ENCODE assay signal across 25 cellular contexts in the genomic region with DNA sequence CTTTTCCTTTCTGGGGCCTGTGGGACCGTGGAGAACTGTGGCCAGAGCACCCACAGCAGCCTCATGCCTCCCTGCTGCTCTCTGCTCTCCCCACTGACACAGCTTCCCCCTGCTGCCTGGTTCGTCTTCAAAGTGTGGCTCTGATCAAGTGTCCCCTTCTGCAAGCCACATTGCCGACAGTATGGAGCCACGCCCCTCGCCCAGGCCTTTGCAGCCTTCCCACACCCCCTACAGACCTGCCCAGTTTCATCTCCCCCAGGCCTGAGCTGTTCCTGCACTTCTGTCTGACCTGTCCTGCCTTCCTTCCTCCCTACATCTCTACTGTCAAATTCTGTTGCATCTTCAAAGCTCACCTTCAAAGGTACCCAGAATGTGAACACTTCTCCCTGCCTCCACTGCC. TPM values are rescaled to one million over a fixed set of nuclear protein-coding genes. Genes with fewer than 3 reads are reported as not detected.
DNase-seq lines count a peak whose midpoint lies in the region; ATAC-seq, FAIRE-seq and TF ChIP-seq lines count a peak whose summit lies in the region.
"Had no signal": no experiment of that assay in that cellular context is flagged by ENCODE, and none has a peak within 500 bp of the region (broad histone marks: within the 10 kb centered on the region; RNA-seq: fewer than 3 reads in every experiment).

No MANE protein-coding gene starts in this region.

- peak overlapping the region in 6 of 11 experiments; percentile 2 to 85 (median 37); a peak in 10 of 22 replicates for H3K9ac ChIP-seq in BLaER1 treated with 17β-estradiol and CSF1 and Interleukin-3, amounts not matched to agents 10 nM and 100 nM
- H3K9ac ChIP-seq in K562 (ENCODE audit: insufficient read depth in 1 of 2, low read depth in 2 of 2, low read length in 2 of 2) (peak overlapping the region in 1 of 2 experiments; percentile 70; a peak in 2 of 4 replicates), neural progenitor cell (no peak overlapping the region)

- H3K27me3 Mint-ChIP-seq in naive thymus-derived CD4-positive, alpha-beta T cell: peaks cover 0 to 28% (median 0%) of the 10 kb centered on the region in 5 donors
- H3K27me3 Mint-ChIP-seq in activated T-cell treated with anti-CD3 and anti-CD28 coated beads, Interleukin-2, amount 50 U/mL, for 72 hours (ENCODE audit: low read depth): peaks cover 8% of the 10 kb centered on the region
- H3K27me3 Mint-ChIP-seq in neural progenitor cell (ENCODE audit: insufficient read depth, low read depth): peaks cover 20% of the 10 kb centered on the region

- POLR2A ChIA-PET in K562 (lab: Yijun Ruan, JAX): interaction anchor here (0.6 to 0.7 kb wide), 2 partner anchors 16 to 24 kb away, joined by 3 read pairs; no protein-coding TSS in a partner anchor
- POLR2A ChIA-PET in naive thymus-derived CD4-positive, alpha-beta T cell (lab: Charles Lee): interaction anchor here (0.6 to 1.3 kb wide), 2 partner anchors 10 to 271 kb away, joined by 3 to 4 read pairs; no protein-coding TSS in a partner anchor

- peaks cover 24% of the 10 kb centered on the region for H3F3A ChIP-seq in neural progenitor cell (ENCODE audit: low read depth)

- ATAC-seq in K562 (peak; percentile 3; the same call in 1 of the 3 replicates), HG03439 (IDR thresholded peaks at IDR 0.05; ENCODE audit: unreplicated experiment) (no peak)
- no peak for ATAC-seq in naive thymus-derived CD4-positive, alpha-beta T cell
- no peak for ATAC-seq in activated T-cell treated with anti-CD3 and anti-CD28 coated beads, Interleukin-2, amount 50 U/mL, for 72 hours (replicated peaks in 1 of 2)

- H3K27ac ChIP-seq in BLaER1 treated with 17β-estradiol and CSF1 and Interleukin-3, amounts not matched to agents 10 nM and 100 nM: peak overlapping the region in 5 of 11 experiments; percentile 12 to 93 (median 52); a peak in 7 of 22 replicates
- H3K27ac ChIP-seq in HL-60 (replicated peaks): peak overlapping the region; percentile 68
- H3K27ac ChIP-seq in K562 (ENCODE audit: extremely low read depth, low read depth, low read length): peak overlapping the region; percentile 15; the same call in 1 of the 3 replicates
- H3K27ac ChIP-seq in naive thymus-derived CD4-positive, alpha-beta T cell (ENCODE audit: low read depth, low read length): no peak overlapping the region
- H3K27ac ChIP-seq in neural progenitor cell: no peak overlapping the region
- H3K27ac ChIP-seq: C4-2B, sigmoid colon, SJCRH30 had no signal

- no peaks in the 10 kb centered on the region for H3K9me3 ChIP-seq in BLaER1 treated with 17β-estradiol and CSF1 and Interleukin-3, amounts not matched to agents 10 nM and 100 nM (replicated peaks in 1 of 11)
- no peaks in the 10 kb centered on the region for H3K9me3 ChIP-seq in K562 (replicated peaks; ENCODE audit: control insufficient read depth, insufficient read depth, low read depth, low read length)
- H3K9me3 ChIP-seq in naive thymus-derived CD4-positive, alpha-beta T cell (ENCODE audit: control insufficient read depth in 2 of 3, low read length in 3 of 3): no peaks in the 10 kb centered on the region
- H3K9me3 ChIP-seq in neural progenitor cell (ENCODE audit: low read depth): no peaks in the 10 kb centered on the region
- H3K9me3 ChIP-seq: Peyer's patch, sigmoid colon, SJCRH30 had no signal

- no peak for TF ChIP-seq POLR2A in K562 (conservative IDR thresholded peaks at IDR 0.05)

- H3K27me3 ChIP-seq in BLaER1 treated with 17β-estradiol and CSF1 and Interleukin-3, amounts not matched to agents 10 nM and 100 nM: no peaks in the 10 kb centered on the region
- H3K27me3 ChIP-seq in HL-60 (ENCODE audit: insufficient read depth, poor library complexity, severe bottlenecking) (no peaks in the 10 kb centered on the region), K562 (ENCODE audit: control insufficient read depth in 2 of 2, insufficient read depth in 2 of 2, low read length in 2 of 2) (no peaks in the 10 kb centered on the region), neural progenitor cell (no peaks in the 10 kb centered on the region)
- no peaks in the 10 kb centered on the region for H3K27me3 ChIP-seq in naive thymus-derived CD4-positive, alpha-beta T cell (ENCODE audit: control insufficient read depth in 2 of 2, insufficient read depth in 2 of 2, low read length in 2 of 2)
- H3K27me3 ChIP-seq: Peyer's patch, sigmoid colon, SJCRH30 had no signal

- no TSS peak for BruUV-seq in K562 (replicated peaks; lab: Mats Ljungman, UMichigan)

- WGBS in K562 (ENCODE audit: insufficient coverage, low coverage, missing lambda C conversion rate): 30% methylated on average over 2 of the region's 5 CpGs

- CTCF ChIA-PET in K562 (lab: Yijun Ruan, JAX; ENCODE audit: low intra/inter-chr PET ratio): no interaction called here
- CTCF ChIA-PET in naive thymus-derived CD4-positive, alpha-beta T cell (lab: Charles Lee): interaction anchor here (1.7 kb wide), 1 partner anchor 29 kb away, joined by 7 read pairs; the partner anchor contains the start of gene CATIP

- peaks cover 0 to 34% (median 0%) of the 10 kb centered on the region in 11 experiments; a peak in 3 of 22 replicates for H3K36me3 ChIP-seq in BLaER1 treated with 17β-estradiol and CSF1 and Interleukin-3, amounts not matched to agents 10 nM and 100 nM
- H3K36me3 ChIP-seq in K562 (ENCODE audit: control insufficient read depth, insufficient read depth, low read length) (0 out of 3 replicates have a peak, but pooled peaks cover 2% of the 10 kb centered on the region), neural progenitor cell (no peaks in the 10 kb centered on the region)
- no peaks in the 10 kb centered on the region for H3K36me3 ChIP-seq in naive thymus-derived CD4-positive, alpha-beta T cell (ENCODE audit: control insufficient read depth in 2 of 3, insufficient read depth in 3 of 3, low read length in 3 of 3)
- H3K36me3 ChIP-seq: Peyer's patch, sigmoid colon, SJCRH30 had no signal

- H2AFZ ChIP-seq in K562 (ENCODE audit: low read depth, low read length): no peak overlapping the region
- H2AFZ ChIP-seq in neural progenitor cell (replicated peaks): no peak overlapping the region

- no peaks in the 10 kb centered on the region for H4K20me1 ChIP-seq in BLaER1 treated with 17β-estradiol and CSF1 and Interleukin-3, amounts not matched to agents 10 nM and 100 nM
- H4K20me1 ChIP-seq in K562 (replicated peaks; ENCODE audit: control insufficient read depth, insufficient read depth, low read length) (no peaks in the 10 kb centered on the region), neural progenitor cell (ENCODE audit: low read depth) (no peaks in the 10 kb centered on the region)

- no peaks in the 10 kb centered on the region for H3K36me3 Mint-ChIP-seq in naive thymus-derived CD4-positive, alpha-beta T cell
- no peaks in the 10 kb centered on the region for H3K36me3 Mint-ChIP-seq in activated T-cell treated with anti-CD3 and anti-CD28 coated beads, Interleukin-2, amount 50 U/mL, for 72 hours (ENCODE audit: insufficient read depth in 2 of 2)
- no peaks in the 10 kb centered on the region for H3K36me3 Mint-ChIP-seq in neural progenitor cell
- H3K36me3 Mint-ChIP-seq: brain, memory B cell, naive B cell had no signal

- peak overlapping the region in 4 of 10 experiments; percentile 4 to 76 (median 42); a peak in 2 of 20 replicates for H3K4me3 ChIP-seq in BLaER1 treated with 17β-estradiol and CSF1 and Interleukin-3, amounts not matched to agents 10 nM and 100 nM
- H3K4me3 ChIP-seq in HL-60 (replicated peaks; ENCODE audit: insufficient read depth, low read length) (no peak overlapping the region), K562 (no peak overlapping the region), neural progenitor cell (no peak overlapping the region)
- H3K4me3 ChIP-seq in naive thymus-derived CD4-positive, alpha-beta T cell (ENCODE audit: low read length): no peak overlapping the region
- H3K4me3 ChIP-seq: Peyer's patch, sigmoid colon, SJCRH30 had no signal

- H3K79me2 ChIP-seq in K562 (ENCODE audit: control insufficient read depth, insufficient read depth, low read length) (peaks cover 44% of the 10 kb centered on the region), neural progenitor cell (ENCODE audit: low read depth) (peaks cover 4% of the 10 kb centered on the region)

- peak overlapping the region in 4 of 10 donors; percentile 0 to 70 (median 36) for H3K4me3 Mint-ChIP-seq in naive thymus-derived CD4-positive, alpha-beta T cell
- no peak overlapping the region for H3K4me3 Mint-ChIP-seq in activated T-cell treated with anti-CD3 and anti-CD28 coated beads, Interleukin-2, amount 50 U/mL, for 72 hours
- no peak overlapping the region for H3K4me3 Mint-ChIP-seq in neural progenitor cell
- H3K4me3 Mint-ChIP-seq: activated CD4-positive, alpha-beta memory T cell treated with anti-CD3 and anti-CD28 coated beads, Interleukin-2, amount 10 ng/mL, durations not matched to agents 7 days and 5 days; memory B cell; T-helper 1 cell treated with Interleukin-12 subunit alpha and Interleukin-12 subunit beta and Interleukin-4 antibody, amounts not matched to agents 30 μg/mL and 1 μg/mL, for 36 hours had no signal

- H3K27ac Mint-ChIP-seq in naive thymus-derived CD4-positive, alpha-beta T cell: peak overlapping the region in 6 of 9 donors; percentile 16 to 81 (median 61)
- H3K27ac Mint-ChIP-seq in activated T-cell treated with anti-CD3 and anti-CD28 coated beads, Interleukin-2, amount 50 U/mL, for 72 hours: no peak overlapping the region
- H3K27ac Mint-ChIP-seq in neural progenitor cell: no peak overlapping the region
- H3K27ac Mint-ChIP-seq: activated CD4-positive, alpha-beta memory T cell treated with anti-CD3 and anti-CD28 coated beads, Interleukin-2, amount 10 ng/mL, durations not matched to agents 7 days and 5 days; brain; memory B cell; T-helper 1 cell treated with Interleukin-12 subunit alpha and Interleukin-12 subunit beta and Interleukin-4 antibody, amounts not matched to agents 30 μg/mL and 1 μg/mL, for 36 hours had no signal

- H3K4me2 ChIP-seq in BLaER1 treated with 17β-estradiol and CSF1 and Interleukin-3, amounts not matched to agents 10 nM and 100 nM: peak overlapping the region in 10 of 11 experiments; percentile 8 to 98 (median 90); a peak in 18 of 22 replicates
- no peak overlapping the region for H3K4me2 ChIP-seq in K562 (ENCODE audit: insufficient read depth, low read length)
- no peak overlapping the region for H3K4me2 ChIP-seq in neural progenitor cell

- no peaks in the 10 kb centered on the region for H3K9me3 Mint-ChIP-seq in naive thymus-derived CD4-positive, alpha-beta T cell
- no peaks in the 10 kb centered on the region for H3K9me3 Mint-ChIP-seq in activated T-cell treated with anti-CD3 and anti-CD28 coated beads, Interleukin-2, amount 50 U/mL, for 72 hours
- H3K9me3 Mint-ChIP-seq in neural progenitor cell: no peaks in the 10 kb centered on the region
- H3K9me3 Mint-ChIP-seq: activated CD4-positive, alpha-beta memory T cell treated with anti-CD3 and anti-CD28 coated beads, Interleukin-2, amount 10 ng/mL, durations not matched to agents 7 days and 5 days; memory B cell; naive B cell; T-helper 1 cell treated with Interleukin-12 subunit alpha and Interleukin-12 subunit beta and Interleukin-4 antibody, amounts not matched to agents 30 μg/mL and 1 μg/mL, for 36 hours had no signal

- DNase-seq in HL-60 (ENCODE audit: low read depth in 1 of 2, low spot score in 1 of 2) (peak; percentile 47 to 52), K562 (ENCODE audit: extremely low read depth in 1 of 4, low spot score in 3 of 4) (peak in 1 of 4 experiments; percentile 38), SIG-M5 (lab: John Stamatoyannopoulos, UW) (no peak), neural progenitor cell (ENCODE audit: low spot score) (no peak)
- DNase-seq in naive thymus-derived CD4-positive, alpha-beta T cell: no peak
- no peak for DNase-seq in activated T-cell treated with anti-CD3 and anti-CD28 coated beads, Interleukin-2, amount 50 U/mL, for 72 hours
- DNase-seq: activated CD4-positive, alpha-beta memory T cell treated with anti-CD3 and anti-CD28 coated beads, Interleukin-2, amount 10 ng/mL, durations not matched to agents 7 days and 5 days; activated gamma-delta T cell; DMS 273 treated with DMSO at 0.1 percent for 48 hours; naive B cell; NCI-H2081 treated with DMSO at 0.1 percent for 48 hours; NCI-H510A; Peyer's patch; sigmoid colon; SJCRH30; stimulated activated CD4-positive, alpha-beta T cell treated with anti-CD3 and anti-CD28 coated beads, Interleukin-15, amount 100 ng/mL, for 24 hours had no signal

- in situ Hi-C loops in K562 (cut with MboI): no loop called here

- no peak for TF ChIP-seq EP300 in K562 (IDR thresholded peaks at IDR 0.05; ENCODE audit: low read length)

- no peak for FAIRE-seq in K562 (lab: Jason Lieb, UNC)
- FAIRE-seq: GM18507 had no signal

- TF ChIP-seq CTCF in HL-60 (IDR thresholded peaks at IDR 0.05; ENCODE audit: insufficient read depth, low read length) (no peak), K562 (IDR thresholded peaks at IDR 0.05 in 2 of 3, conservative IDR thresholded peaks at IDR 0.05 in 1 of 3; ENCODE audit: insufficient read depth in 2 of 3, low read depth in 1 of 3, low read length in 3 of 3) (no peak), neural progenitor cell (IDR thresholded peaks at IDR 0.05) (no peak)

- H3K4me1 Mint-ChIP-seq in naive thymus-derived CD4-positive, alpha-beta T cell: peaks cover 22 to 48% (median 45%) of the 10 kb centered on the region in 7 donors
- peaks cover 36% of the 10 kb centered on the region for H3K4me1 Mint-ChIP-seq in activated T-cell treated with anti-CD3 and anti-CD28 coated beads, Interleukin-2, amount 50 U/mL, for 72 hours (ENCODE audit: low read depth)
- peaks cover 54% of the 10 kb centered on the region for H3K4me1 Mint-ChIP-seq in neural progenitor cell

- no peaks in the 10 kb centered on the region for H3K9me1 ChIP-seq in K562 (ENCODE audit: control insufficient read depth, insufficient read depth, low read length)

- intact Hi-C loops in K562 (cut with micrococcal nuclease): no loop called here
- intact Hi-C loops in naive thymus-derived CD4-positive, alpha-beta T cell (cut with micrococcal nuclease): no loop called here

- H3K4me1 ChIP-seq in BLaER1 treated with 17β-estradiol and CSF1 and Interleukin-3, amounts not matched to agents 10 nM and 100 nM: peaks cover 64 to 96% (median 87%) of the 10 kb centered on the region in 10 experiments
- H3K4me1 ChIP-seq in K562 (replicated peaks in 1 of 2; ENCODE audit: control insufficient read depth in 2 of 2, insufficient read depth in 2 of 2, low read length in 2 of 2) (peaks cover 44 to 46% of the 10 kb centered on the region in 2 experiments), neural progenitor cell (peaks cover 46% of the 10 kb centered on the region)
- peaks cover 10 to 34% of the 10 kb centered on the region in 2 donors for H3K4me1 ChIP-seq in naive thymus-derived CD4-positive, alpha-beta T cell (ENCODE audit: control insufficient read depth in 2 of 2, insufficient read depth in 2 of 2, low read length in 2 of 2)

- TF ChIP-seq RAD21 in K562 (CRISPR knock-in tag; conservative IDR thresholded peaks at IDR 0.05 in 1 of 2, IDR thresholded peaks at IDR 0.05 in 1 of 2): no peak

RNA-seq across cellular contexts. Expression of gene CATIP, which starts 29.2 kb away (rescaled TPM):
- not detected in 2 replicates for total RNA-seq in K562 (2011; cell fraction: chromatin; rRNA removed; ENCODE audit: low replicate concordance)
- total RNA-seq in K562 (2011; cell fraction: nucleolus; rRNA removed): not detected in 2 replicates
- 1.2 TPM in 1 of 2 replicates, not detected in the other for total RNA-seq in K562 (2011; cell fraction: nucleoplasm; rRNA removed)
- total RNA-seq in K562 (2014; rRNA removed) (not detected in 2 replicates), K562 (2014; rRNA removed; fragmentation: Illumina TruSeq; extraction: Trizol) (not detected in 2 replicates), K562 (2015; rRNA removed; fragmentation: Illumina TruSeq; extraction: Trizol) (not detected in 2 replicates), K562 (2021) (not detected in 2 replicates), neural progenitor cell (ENCODE audit: low replicate concordance) (3.1 and 6.2 TPM in 2 replicates)
- polyA plus RNA-seq in K562 (2011; rRNA removed) (not detected in 2 replicates), K562 (2014; fragmentation: Illumina TruSeq; extraction: Trizol) (not detected in 2 replicates), K562 (2014; fragmentation: Nextera tagmentation; extraction: Ambion mirVana) (under 1 TPM; 0.06 to 0.08 TPM), K562 (2014; rRNA removed) (0.09 TPM in 1 of 2 replicates, not detected in the other)
- polyA plus RNA-seq in K562 (2011; cell fraction: cytosol; rRNA removed): not detected in 2 replicates
- polyA plus RNA-seq in K562 (2011; cell fraction: nucleus; rRNA removed): 0.17 TPM in 1 of 2 replicates, not detected in the other
- polyA plus RNA-seq in K562 (2012): 0.18 and 0.37 TPM in 2 replicates
- not detected in 2 replicates for polyA minus RNA-seq in K562 (2011; rRNA and poly(A)+ RNA removed)
- not detected in 2 replicates for polyA minus RNA-seq in K562 (2011; cell fraction: cytosol; rRNA and poly(A)+ RNA removed)
- polyA minus RNA-seq in K562 (2011; cell fraction: nucleus; rRNA and poly(A)+ RNA removed): not detected in 2 replicates
- total RNA-seq in naive thymus-derived CD4-positive, alpha-beta T cell: under 1 TPM in 1 of 5 experiments, not detected in 4; 0.49 TPM
- polyA plus RNA-seq in naive thymus-derived CD4-positive, alpha-beta T cell: not detected
- not detected for total RNA-seq in activated T-cell treated with anti-CD3 and anti-CD28 coated beads, Interleukin-2, amount 50 U/mL, for 72 hours
- total RNA-seq: activated CD4-positive, alpha-beta memory T cell treated with anti-CD3 and anti-CD28 coated beads, Interleukin-2, amount 10 ng/mL, durations not matched to agents 7 days and 5 days; Peyer's patch; posterior vena cava; sigmoid colon; SJCRH30; ureter had no signal

RNA-seq across cellular contexts. Expression of gene TMBIM1, which starts 35.1 kb away (rescaled TPM):
- 60.5 and 126 TPM in 2 replicates for total RNA-seq in K562 (2011; cell fraction: chromatin; rRNA removed; ENCODE audit: low replicate concordance)
- 123 and 144 TPM in 2 replicates for total RNA-seq in K562 (2011; cell fraction: nucleolus; rRNA removed)
- 126 and 128 TPM in 2 replicates for total RNA-seq in K562 (2011; cell fraction: nucleoplasm; rRNA removed)
- total RNA-seq in K562 (2014; rRNA removed) (64.8 and 71.4 TPM in 2 replicates), K562 (2014; rRNA removed; fragmentation: Illumina TruSeq; extraction: Trizol) (56.6 and 59.2 TPM in 2 replicates), K562 (2015; rRNA removed; fragmentation: Illumina TruSeq; extraction: Trizol) (43.7 and 46.8 TPM in 2 replicates), K562 (2021) (90.7 and 102 TPM in 2 replicates), neural progenitor cell (ENCODE audit: low replicate concordance) (11.1 and 14.1 TPM in 2 replicates)
- polyA plus RNA-seq in K562 (2011; rRNA removed) (45.9 and 66.8 TPM in 2 replicates), K562 (2014; fragmentation: Illumina TruSeq; extraction: Trizol) (105 and 112 TPM in 2 replicates), K562 (2014; fragmentation: Nextera tagmentation; extraction: Ambion mirVana) (10 to 100 TPM; 14.2 to 35.6 TPM), K562 (2014; rRNA removed) (47.0 and 49.5 TPM in 2 replicates)
- polyA plus RNA-seq in K562 (2011; cell fraction: cytosol; rRNA removed): 68.3 and 77.4 TPM in 2 replicates
- 111 and 118 TPM in 2 replicates for polyA plus RNA-seq in K562 (2011; cell fraction: nucleus; rRNA removed)
- 77.9 and 194 TPM in 2 replicates for polyA plus RNA-seq in K562 (2012)
- polyA minus RNA-seq in K562 (2011; rRNA and poly(A)+ RNA removed): 37.4 and 39.0 TPM in 2 replicates
- 26.7 and 30.6 TPM in 2 replicates for polyA minus RNA-seq in K562 (2011; cell fraction: cytosol; rRNA and poly(A)+ RNA removed)
- polyA minus RNA-seq in K562 (2011; cell fraction: nucleus; rRNA and poly(A)+ RNA removed): 15.1 and 18.2 TPM in 2 replicates
- total RNA-seq in naive thymus-derived CD4-positive, alpha-beta T cell: 100 to 1,000 TPM in 2 of 5 experiments, 10 to 100 TPM in 3; 51.7 to 112 (median 83.8) TPM
- polyA plus RNA-seq in naive thymus-derived CD4-positive, alpha-beta T cell: 100 to 1,000 TPM in 1 of 2 donors, 10 to 100 TPM in 1; 92.4 to 115 TPM
- 10 to 100 TPM; 64.5 to 75.1 TPM for total RNA-seq in activated T-cell treated with anti-CD3 and anti-CD28 coated beads, Interleukin-2, amount 50 U/mL, for 72 hours

RNA-seq across cellular contexts. Expression of gene SLC11A1, which starts 54.6 kb away (rescaled TPM):
- 1.4 and 5.9 TPM in 2 replicates for total RNA-seq in K562 (2011; cell fraction: chromatin; rRNA removed; ENCODE audit: low replicate concordance)
- total RNA-seq in K562 (2011; cell fraction: nucleolus; rRNA removed): 4.3 and 4.5 TPM in 2 replicates
- 3.5 and 4.8 TPM in 2 replicates for total RNA-seq in K562 (2011; cell fraction: nucleoplasm; rRNA removed)
- total RNA-seq in K562 (2014; rRNA removed): 0.98 and 1.0 TPM in 2 replicates
- total RNA-seq in K562 (2014; rRNA removed; fragmentation: Illumina TruSeq; extraction: Trizol): 0.32 and 0.65 TPM in 2 replicates
- total RNA-seq in K562 (2015; rRNA removed; fragmentation: Illumina TruSeq; extraction: Trizol): 0.83 and 1.1 TPM in 2 replicates
- total RNA-seq in K562 (2021): 1.2 and 1.6 TPM in 2 replicates
- polyA plus RNA-seq in K562 (2011; rRNA removed): 0.54 and 0.64 TPM in 2 replicates
- 0.53 and 1.2 TPM in 2 replicates for polyA plus RNA-seq in K562 (2011; cell fraction: cytosol; rRNA removed)
- polyA plus RNA-seq in K562 (2011; cell fraction: nucleus; rRNA removed): 1.8 and 2.6 TPM in 2 replicates
- polyA plus RNA-seq in K562 (2012): 1.7 and 2.7 TPM in 2 replicates
- 0.40 and 0.43 TPM in 2 replicates for polyA plus RNA-seq in K562 (2014; fragmentation: Illumina TruSeq; extraction: Trizol)
- polyA plus RNA-seq in K562 (2014; fragmentation: Nextera tagmentation; extraction: Ambion mirVana): under 1 TPM; 0.35 to 0.51 TPM
- polyA plus RNA-seq in K562 (2014; rRNA removed): 0.69 and 0.99 TPM in 2 replicates
- polyA minus RNA-seq in K562 (2011; rRNA and poly(A)+ RNA removed): 1.3 TPM in 2 replicates
- 0.95 and 1.2 TPM in 2 replicates for polyA minus RNA-seq in K562 (2011; cell fraction: cytosol; rRNA and poly(A)+ RNA removed)
- 6.3 and 7.7 TPM in 2 replicates for polyA minus RNA-seq in K562 (2011; cell fraction: nucleus; rRNA and poly(A)+ RNA removed)
- 100 to 1,000 TPM in 1 of 5 experiments, 10 to 100 TPM in 1, 1 to 10 TPM in 2, under 1 TPM in 1; 0.27 to 399 (median 1.9) TPM for total RNA-seq in naive thymus-derived CD4-positive, alpha-beta T cell
- polyA plus RNA-seq in naive thymus-derived CD4-positive, alpha-beta T cell: under 1 TPM; 0.49 to 0.97 TPM
- total RNA-seq in activated T-cell treated with anti-CD3 and anti-CD28 coated beads, Interleukin-2, amount 50 U/mL, for 72 hours: under 1 TPM in 1 of 2 donors, not detected in 1; 0.19 TPM
- 0.03 TPM in 1 of 2 replicates, not detected in the other for total RNA-seq in neural progenitor cell (ENCODE audit: low replicate concordance)

RNA-seq across cellular contexts. Expression of gene PNKD, which starts 57.1 kb away (rescaled TPM):
- total RNA-seq in K562 (2011; cell fraction: chromatin; rRNA removed; ENCODE audit: low replicate concordance): 14.5 and 65.7 TPM in 2 replicates
- total RNA-seq in K562 (2011; cell fraction: nucleolus; rRNA removed): 43.7 and 53.7 TPM in 2 replicates
- total RNA-seq in K562 (2011; cell fraction: nucleoplasm; rRNA removed): 35.0 and 68.9 TPM in 2 replicates
- total RNA-seq in K562 (2014; rRNA removed): 50.2 and 55.7 TPM in 2 replicates
- 17.5 and 26.0 TPM in 2 replicates for total RNA-seq in K562 (2014; rRNA removed; fragmentation: Illumina TruSeq; extraction: Trizol)
- total RNA-seq in K562 (2015; rRNA removed; fragmentation: Illumina TruSeq; extraction: Trizol): 32.3 and 34.0 TPM in 2 replicates
- total RNA-seq in K562 (2021): 59.5 and 60.1 TPM in 2 replicates
- 37.2 and 41.2 TPM in 2 replicates for polyA plus RNA-seq in K562 (2011; rRNA removed)
- 44.5 and 73.0 TPM in 2 replicates for polyA plus RNA-seq in K562 (2011; cell fraction: cytosol; rRNA removed)
- polyA plus RNA-seq in K562 (2011; cell fraction: nucleus; rRNA removed): 74.3 and 129 TPM in 2 replicates
- 59.7 and 79.4 TPM in 2 replicates for polyA plus RNA-seq in K562 (2012)
- 64.2 and 68.2 TPM in 2 replicates for polyA plus RNA-seq in K562 (2014; fragmentation: Illumina TruSeq; extraction: Trizol)
- polyA plus RNA-seq in K562 (2014; fragmentation: Nextera tagmentation; extraction: Ambion mirVana): 100 to 1,000 TPM in 1 of 2 experiments, 10 to 100 TPM in 1; 89.1 to 105 TPM
- polyA plus RNA-seq in K562 (2014; rRNA removed): 80.6 and 85.2 TPM in 2 replicates
- polyA minus RNA-seq in K562 (2011; rRNA and poly(A)+ RNA removed): 8.8 and 9.5 TPM in 2 replicates
- 11.2 and 13.5 TPM in 2 replicates for polyA minus RNA-seq in K562 (2011; cell fraction: cytosol; rRNA and poly(A)+ RNA removed)
- 11.0 and 18.3 TPM in 2 replicates for polyA minus RNA-seq in K562 (2011; cell fraction: nucleus; rRNA and poly(A)+ RNA removed)
- 10 to 100 TPM; 18.5 to 38.4 (median 25.2) TPM for total RNA-seq in naive thymus-derived CD4-positive, alpha-beta T cell
- polyA plus RNA-seq in naive thymus-derived CD4-positive, alpha-beta T cell: 100 to 1,000 TPM in 1 of 2 donors, 10 to 100 TPM in 1; 92.2 to 108 TPM
- 10 to 100 TPM; 14.7 to 17.7 TPM for total RNA-seq in activated T-cell treated with anti-CD3 and anti-CD28 coated beads, Interleukin-2, amount 50 U/mL, for 72 hours
- 13.5 and 31.1 TPM in 2 replicates for total RNA-seq in neural progenitor cell (ENCODE audit: low replicate concordance)

RNA-seq across cellular contexts. Expression of gene AAMP, which starts 57.5 kb away (rescaled TPM):
- total RNA-seq in K562 (2011; cell fraction: chromatin; rRNA removed; ENCODE audit: low replicate concordance): 32.1 and 75.8 TPM in 2 replicates
- 53.4 and 63.2 TPM in 2 replicates for total RNA-seq in K562 (2011; cell fraction: nucleolus; rRNA removed)
- total RNA-seq in K562 (2011; cell fraction: nucleoplasm; rRNA removed): 39.5 and 41.6 TPM in 2 replicates
- total RNA-seq in K562 (2014; rRNA removed) (156 and 197 TPM in 2 replicates), K562 (2014; rRNA removed; fragmentation: Illumina TruSeq; extraction: Trizol) (62.2 and 77.6 TPM in 2 replicates), K562 (2015; rRNA removed; fragmentation: Illumina TruSeq; extraction: Trizol) (94.1 and 99.2 TPM in 2 replicates), K562 (2021) (87.7 and 96.9 TPM in 2 replicates), neural progenitor cell (ENCODE audit: low replicate concordance) (90.4 and 151 TPM in 2 replicates)
- polyA plus RNA-seq in K562 (2011; rRNA removed) (39.5 and 47.3 TPM in 2 replicates), K562 (2014; fragmentation: Illumina TruSeq; extraction: Trizol) (135 and 139 TPM in 2 replicates), K562 (2014; fragmentation: Nextera tagmentation; extraction: Ambion mirVana) (1 to 10 TPM; 5.7 to 8.9 TPM), K562 (2014; rRNA removed) (133 and 156 TPM in 2 replicates)
- polyA plus RNA-seq in K562 (2011; cell fraction: cytosol; rRNA removed): 74.7 and 140 TPM in 2 replicates
- polyA plus RNA-seq in K562 (2011; cell fraction: nucleus; rRNA removed): 86.2 and 95.8 TPM in 2 replicates
- 76.3 and 79.7 TPM in 2 replicates for polyA plus RNA-seq in K562 (2012)
- 38.7 and 46.6 TPM in 2 replicates for polyA minus RNA-seq in K562 (2011; rRNA and poly(A)+ RNA removed)
- 31.6 and 40.7 TPM in 2 replicates for polyA minus RNA-seq in K562 (2011; cell fraction: cytosol; rRNA and poly(A)+ RNA removed)
- polyA minus RNA-seq in K562 (2011; cell fraction: nucleus; rRNA and poly(A)+ RNA removed): 18.7 and 26.5 TPM in 2 replicates
- total RNA-seq in naive thymus-derived CD4-positive, alpha-beta T cell: 10 to 100 TPM; 54.1 to 67.0 (median 61.2) TPM
- 100 to 1,000 TPM in 1 of 2 donors, 10 to 100 TPM in 1; 98.6 to 108 TPM for polyA plus RNA-seq in naive thymus-derived CD4-positive, alpha-beta T cell
- total RNA-seq in activated T-cell treated with anti-CD3 and anti-CD28 coated beads, Interleukin-2, amount 50 U/mL, for 72 hours: 10 to 100 TPM; 51.7 to 63.0 TPM

Comparison
In these comparisons a context has a peak if more than half of its experiments do, and no peak if none do; other contexts are left out.
1. H3K27ac ChIP-seq: peak in HL-60 (single experiment) and K562 (single experiment); none in naive thymus-derived CD4-positive, alpha-beta T cell (single experiment) and neural progenitor cell (single experiment).
2. H3K4me2 ChIP-seq: peak in BLaER1 treated with 17β-estradiol and CSF1 and Interleukin-3, amounts not matched to agents 10 nM and 100 nM (10 of 11); none in K562 (single experiment) and neural progenitor cell (single experiment).
3. DNase-seq: peak in HL-60 (2 of 2); none in naive thymus-derived CD4-positive, alpha-beta T cell (0 of 9), activated T-cell treated with anti-CD3 and anti-CD28 coated beads, Interleukin-2, amount 50 U/mL, for 72 hours (0 of 2), SIG-M5 (single experiment) and neural progenitor cell (single experiment).
4. H3K27ac Mint-ChIP-seq: peak in naive thymus-derived CD4-positive, alpha-beta T cell (6 of 9); none in activated T-cell treated with anti-CD3 and anti-CD28 coated beads, Interleukin-2, amount 50 U/mL, for 72 hours (single experiment) and neural progenitor cell (single experiment).